20 cellular contexts compared by ENCODE assay signal in genomic region chr1:202648822-202649221, GRCh38.
"Had no signal": no experiment of that assay in that cellular context is flagged by ENCODE, and none has a peak within 500 bp of the region (broad histone marks: within the 10 kb centered on the region; RNA-seq: fewer than 3 reads in every experiment).

No MANE protein-coding gene starts in this region.

- H3K27ac ChIP-seq: ascending aorta, cardiac muscle cell, colonic mucosa, ovary, right lobe of liver, thoracic aorta had no signal

- H3K9me3 ChIP-seq: ascending aorta, colonic mucosa, ovary, right lobe of liver, thoracic aorta had no signal

- DNase-seq: activated CD4-positive, alpha-beta T cell treated with anti-CD3 and anti-CD28 coated beads for 4 hours; activated CD4-positive, alpha-beta T cell treated with anti-CD3 and anti-CD28 coated beads, Interleukin-2, amount 50 U/mL, for 4 hours; activated CD8-positive, alpha-beta memory T cell treated with anti-CD3 and anti-CD28 coated beads for 24 hours; activated effector memory CD4-positive, alpha-beta T cell treated with anti-CD3 and anti-CD28 coated beads, Interleukin-2, amount 50 U/mL, for 16 hours; activated naive CD4-positive, alpha-beta T cell treated with anti-CD3 and anti-CD28 coated beads for 36 hours; activated naive CD8-positive, alpha-beta T cell treated with anti-CD3 and anti-CD28 coated beads for 36 hours; cerebellar nuclear complex; colonic mucosa; effector CD8-positive, alpha-beta T cell; midbrain; natural killer cell; ovary; right lobe of liver; stimulated activated CD4-positive, alpha-beta T cell treated with anti-CD3 and anti-CD28 coated beads, Interleukin-12 subunit alpha, Interleukin-12 subunit beta, amount 100 ng/mL, for 4 hours; stimulated activated CD4-positive, alpha-beta T cell treated with anti-CD3 and anti-CD28 coated beads, Interleukin-4, amount 100 ng/mL, for 1 hour; T-cell; trophoblast cell had no signal

- ATAC-seq: natural killer cell, right lobe of liver, T-cell had no signal

- H3K27me3 ChIP-seq: ovary, right lobe of liver had no signal

- H3K4me1 ChIP-seq: colonic mucosa, right lobe of liver had no signal

- H3K4me3 ChIP-seq: ascending aorta, cardiac muscle cell, colonic mucosa, ovary, right lobe of liver, thoracic aorta had no signal

- H3K36me3 ChIP-seq: ascending aorta, cardiac muscle cell, colonic mucosa, ovary, right lobe of liver, thoracic aorta had no signal
